11 cellular contexts compared by ENCODE assay signal in the genomic region with DNA sequence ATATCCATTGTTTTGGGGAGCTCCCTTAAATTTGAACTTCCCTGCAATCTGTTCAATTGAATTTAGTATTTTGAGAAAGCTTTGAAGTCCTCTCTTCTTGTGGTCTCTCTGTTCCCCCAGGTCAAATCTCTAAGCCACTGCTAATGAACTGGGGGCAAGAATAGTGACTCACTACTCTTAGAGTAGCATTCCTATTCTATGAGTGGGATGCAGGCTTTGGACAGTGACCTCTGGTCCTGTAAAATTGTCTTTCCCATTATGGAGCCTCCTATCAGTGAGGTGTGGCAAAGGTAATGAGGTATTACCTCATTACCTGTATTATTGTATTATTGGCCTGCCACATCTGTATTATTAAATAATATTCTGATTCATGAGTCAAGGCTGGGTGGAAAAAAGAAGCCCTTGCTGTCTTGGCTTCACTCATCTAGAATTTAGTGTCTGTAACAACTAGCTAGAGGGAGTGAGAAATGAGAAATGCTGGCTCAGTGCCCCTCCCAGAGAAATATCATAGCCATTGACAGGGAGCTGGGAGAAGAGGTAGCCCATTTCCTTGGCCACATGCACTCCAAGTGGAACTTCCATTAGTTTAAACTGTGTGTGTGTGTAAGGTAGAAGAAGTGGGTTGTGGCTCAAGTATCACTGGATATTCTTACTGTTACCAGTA.
DNase-seq lines count a peak whose midpoint lies in the region; ATAC-seq and TF ChIP-seq lines count a peak whose summit lies in the region.
"Had no signal": no experiment of that assay in that cellular context is flagged by ENCODE, and none has a peak within 500 bp of the region (broad histone marks: within the 10 kb centered on the region; RNA-seq: fewer than 3 reads in every experiment).

No MANE protein-coding gene starts in this region.

- no peak overlapping the region for H3K4me3 ChIP-seq in AG10803 (ENCODE audit: low read length)
- H3K4me3 ChIP-seq in HUES64 (ENCODE audit: low read length): no peak overlapping the region
- no peak overlapping the region for H3K4me3 ChIP-seq in astrocyte of the spinal cord (ENCODE audit: low read depth, low read length)
- H3K4me3 ChIP-seq: ovary, Peyer's patch had no signal

- H3K9ac ChIP-seq in HUES64 (ENCODE audit: low read depth, low read length): peak overlapping the region; percentile 35; the same call in 1 of the 2 replicates

- ATAC-seq in HG03159 (IDR thresholded peaks at IDR 0.05; ENCODE audit: unreplicated experiment) (no peak), GM18519 (IDR thresholded peaks at IDR 0.05; ENCODE audit: low FRiP score, unreplicated experiment) (no peak), GM19455 (IDR thresholded peaks at IDR 0.05; ENCODE audit: unreplicated experiment) (no peak)

- in situ Hi-C loops in astrocyte of the spinal cord (cut with HindIII; ENCODE audit: low sequenced_read_pairs): no loop called here

- H3K4me1 ChIP-seq in HUES64 (ENCODE audit: insufficient read depth, low read length): peaks cover 53% of the 10 kb centered on the region
- H3K4me1 ChIP-seq: Peyer's patch had no signal

- DNase-seq in AG10803 (ENCODE audit: low read depth) (peak; percentile 25), astrocyte of the spinal cord (ENCODE audit: low read depth, low spot score) (peak; percentile 71), islet precursor cell (peak; percentile 88), NCI-H82 treated with DMSO at 0.1 percent for 48 hours (lab: John Stamatoyannopoulos, UW; ENCODE audit: unreplicated experiment) (no peak)
- DNase-seq: NCI-H2227 treated with DMSO at 0.1 percent for 48 hours, ovary, Peyer's patch had no signal

- peak overlapping the region; percentile 87 for H3K27ac ChIP-seq in HUES64 (ENCODE audit: low read depth, low read length)
- H3K27ac ChIP-seq: ovary, Peyer's patch had no signal

- H3K9me3 ChIP-seq in HUES64 (ENCODE audit: insufficient read depth, low read depth, low read length): no peaks in the 10 kb centered on the region
- H3K9me3 ChIP-seq: ovary, Peyer's patch had no signal

- H3K27me3 ChIP-seq in HUES64 (ENCODE audit: insufficient read depth, low read length): no peaks in the 10 kb centered on the region
- H3K27me3 ChIP-seq: ovary, Peyer's patch had no signal

- no peak for TF ChIP-seq CTCF in AG10803 (conservative IDR thresholded peaks at IDR 0.05; ENCODE audit: low read length)
- no peak for TF ChIP-seq CTCF in astrocyte of the spinal cord (IDR thresholded peaks at IDR 0.05; ENCODE audit: low read depth, low read length)

- H3K36me3 ChIP-seq in HUES64 (ENCODE audit: insufficient read depth, low read length): no peaks in the 10 kb centered on the region
- H3K36me3 ChIP-seq: ovary, Peyer's patch had no signal
